Comparison of ENCODE assay signal across 22 cellular contexts in the genomic region with DNA sequence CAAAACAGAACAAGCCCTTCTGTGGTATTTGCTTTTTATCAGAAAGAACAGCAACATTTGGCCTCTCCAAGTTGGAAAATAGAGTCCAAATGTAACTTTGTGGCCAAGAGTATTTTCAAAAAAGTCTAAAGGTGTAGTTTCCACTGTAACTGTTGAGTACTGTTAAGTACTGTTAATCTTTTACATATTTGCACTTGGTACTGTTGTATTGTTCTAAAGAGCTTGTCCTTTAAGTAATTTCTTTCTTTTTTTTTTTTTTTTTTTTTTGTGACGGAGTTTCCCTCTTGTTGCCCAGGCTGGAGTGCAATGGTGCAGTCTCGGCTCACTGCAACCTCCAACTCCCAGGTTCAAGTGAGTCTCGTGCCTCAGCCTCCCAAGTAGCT. TPM values are rescaled to one million over a fixed set of nuclear protein-coding genes. Genes with fewer than 3 reads are reported as not detected.
A peak's percentile ranks its signal among the peaks of the same experiment; 100 is the strongest.
DNase-seq lines count a peak whose midpoint lies in the region; ATAC-seq, FAIRE-seq and TF ChIP-seq lines count a peak whose summit lies in the region.
"Had no signal": no experiment of that assay in that cellular context is flagged by ENCODE, and none has a peak within 500 bp of the region (broad histone marks: within the 10 kb centered on the region; RNA-seq: fewer than 3 reads in every experiment).

No MANE protein-coding gene starts in this region.

- in situ Hi-C loops in GM12878 (cut with MboI): no loop called here

- no peak for FAIRE-seq in GM12878 (lab: Jason Lieb, UNC)
- no peak for FAIRE-seq in GM12892 (lab: Jason Lieb, UNC)
- FAIRE-seq: A549, HTR-8/SVneo had no signal

- H3K36me3 ChIP-seq in GM12878 (ENCODE audit: control insufficient read depth in 2 of 2, insufficient read depth in 2 of 2, low read length in 1 of 2): peaks cover 8 to 11% of the 10 kb centered on the region in 2 experiments; a peak in 3 of 4 replicates
- H3K36me3 ChIP-seq in lower lobe of right lung: peaks cover 57% of the 10 kb centered on the region
- peaks cover 55% of the 10 kb centered on the region for H3K36me3 ChIP-seq in upper lobe of right lung

- H3K27ac ChIP-seq in right cardiac atrium (ENCODE audit: low read length): no peak overlapping the region
- no peak overlapping the region for H3K27ac ChIP-seq in GM12878 (ENCODE audit: control insufficient read depth, insufficient read depth)
- H3K27ac ChIP-seq in lower lobe of right lung: no peak overlapping the region
- no peak overlapping the region for H3K27ac ChIP-seq in upper lobe of right lung
- H3K27ac ChIP-seq: 22Rv1, A549, C4-2B, GM23248 had no signal

- ATAC-seq in Right ventricle myocardium superior (ENCODE audit: poor library complexity): peak; percentile 21
- no peak for ATAC-seq in right cardiac atrium
- no peak for ATAC-seq in GM12878
- ATAC-seq in lower lobe of right lung: peak; percentile 64 to 70
- peak; percentile 14 for ATAC-seq in upper lobe of right lung
- no peak for ATAC-seq in GM19463 (IDR thresholded peaks at IDR 0.05; ENCODE audit: unreplicated experiment)
- ATAC-seq: A549 had no signal

- H3K27me3 ChIP-seq in right cardiac atrium (ENCODE audit: control insufficient read depth, insufficient read depth) (no peaks in the 10 kb centered on the region), GM12878 (replicated peaks in 1 of 2; ENCODE audit: control insufficient read depth in 2 of 2, insufficient read depth in 2 of 2, low read length in 1 of 2) (no peaks in the 10 kb centered on the region), lower lobe of right lung (ENCODE audit: low read depth) (no peaks in the 10 kb centered on the region), upper lobe of right lung (no peaks in the 10 kb centered on the region)

- H3K4me1 ChIP-seq in right cardiac atrium (ENCODE audit: control insufficient read depth, insufficient read depth, low read length): no peaks in the 10 kb centered on the region
- H3K4me1 ChIP-seq in GM12878 (ENCODE audit: control insufficient read depth, insufficient read depth, low read length): no peaks in the 10 kb centered on the region
- no peaks in the 10 kb centered on the region for H3K4me1 ChIP-seq in lower lobe of right lung
- no peaks in the 10 kb centered on the region for H3K4me1 ChIP-seq in upper lobe of right lung
- H3K4me1 ChIP-seq: A549, HAP-1 had no signal

- TF ChIP-seq RAD21 in GM12878 (IDR thresholded peaks at IDR 0.05; ENCODE audit: insufficient read depth, low read depth, low read length): no peak

- RAD21 ChIA-PET in GM12878 (lab: Charles Lee; ENCODE audit: unreplicated experiment): no interaction called here

- SMC1A ChIA-PET in GM12878 (lab: Charles Lee; ENCODE audit: uncharacterized antibody, unreplicated experiment): interaction anchor here (3.7 kb wide), 1 partner anchor 20 kb away, joined by 24 read pairs; a partner anchor contains a TSS

- TF ChIP-seq POLR2A in GM12878 (IDR thresholded peaks at IDR 0.05; ENCODE audit: low read depth, low read length) (no peak), GM12892 (IDR thresholded peaks at IDR 0.05; ENCODE audit: low read depth, low read length) (no peak)

- H4K20me1 ChIP-seq in GM12878 (ENCODE audit: control insufficient read depth, insufficient read depth): no peaks in the 10 kb centered on the region

- CTCF ChIA-PET in GM12878 (lab: Yijun Ruan, JAX): no interaction called here

- POLR2A ChIA-PET in GM12878 (lab: Charles Lee): interaction anchor here (0.6 kb wide), 1 partner anchor 114 kb away, joined by 4 read pairs; no protein-coding TSS in a partner anchor

- H3K9me3 ChIP-seq in right cardiac atrium (ENCODE audit: control insufficient read depth, low read length): no peaks in the 10 kb centered on the region
- H3K9me3 ChIP-seq in GM12878 (replicated peaks; ENCODE audit: control insufficient read depth, insufficient read depth, low read length): peaks cover 4% of the 10 kb centered on the region; the same call in 1 of the 3 replicates
- no peaks in the 10 kb centered on the region for H3K9me3 ChIP-seq in lower lobe of right lung
- H3K9me3 ChIP-seq in upper lobe of right lung: no peaks in the 10 kb centered on the region
- H3K9me3 ChIP-seq: A549 had no signal

- no peak for TF ChIP-seq EP300 in GM12878 (IDR thresholded peaks at IDR 0.05; ENCODE audit: borderline replicate concordance in 1 of 2, control insufficient read depth in 1 of 2, low read depth in 2 of 2, low read length in 2 of 2)

- DNase-seq in Right ventricle myocardium superior: no peak
- DNase-seq in right cardiac atrium: no peak
- no peak for DNase-seq in GM12878 (ENCODE audit: low read depth, low spot score)
- no peak for DNase-seq in lower lobe of right lung
- no peak for DNase-seq in upper lobe of right lung
- no peak for DNase-seq in GM12892 (ENCODE audit: insufficient read length)
- DNase-seq: AML-193; CD4-positive, alpha-beta T cell; DMS153; DMS79; GDM1; GM23248; IMR-90 had no signal

- WGBS in right cardiac atrium: 79% methylated on average over 3 of the region's 3 CpGs
- WGBS in GM12878 (ENCODE audit: insufficient coverage, insufficient replicate concordance, low lambda C conversion rate, missing lambda C conversion rate): 43% methylated on average over 2 of the region's 3 CpGs

- H3K4me3 ChIP-seq in right cardiac atrium (ENCODE audit: low read length) (no peak overlapping the region), GM12878 (no peak overlapping the region), lower lobe of right lung (no peak overlapping the region), upper lobe of right lung (no peak overlapping the region)
- H3K4me3 ChIP-seq: A549, GM23248, HAP-1 had no signal

- no peak overlapping the region for H2AFZ ChIP-seq in GM12878 (ENCODE audit: control insufficient read depth, low read depth, low read length)
- H2AFZ ChIP-seq: GM23248 had no signal

- no peaks in the 10 kb centered on the region for H3K79me2 ChIP-seq in GM12878 (ENCODE audit: control insufficient read depth, insufficient read depth, low read length)

- TF ChIP-seq CTCF in GM12878 (IDR thresholded peaks at IDR 0.05 in 2 of 3, conservative IDR thresholded peaks at IDR 0.05 in 1 of 3; ENCODE audit: control insufficient read depth in 2 of 3, extremely low read depth in 1 of 3, insufficient read depth in 1 of 3, low read depth in 3 of 3, low read length in 3 of 3) (no peak), lower lobe of right lung (IDR thresholded peaks at IDR 0.05) (no peak), upper lobe of right lung (IDR thresholded peaks at IDR 0.05) (no peak)

- no peak overlapping the region for H3K9ac ChIP-seq in GM12878 (ENCODE audit: control insufficient read depth, insufficient read depth, low read length)
- H3K9ac ChIP-seq: GM23248 had no signal

- intact Hi-C loops in Right ventricle myocardium superior (cut with DNase I) (loop anchor here (10.0 kb wide), 1 partner anchor 375 kb away; no protein-coding TSS in a partner anchor), right cardiac atrium (cut with DNase I) (loop anchor here in 1 of 4 donors (10.0 kb wide), 1 partner anchor 115 kb away; no protein-coding TSS in a partner anchor), GM12878 (cut with micrococcal nuclease; ENCODE audit: unreplicated experiment) (no loop called here), lower lobe of right lung (cut with DNase I) (loop anchor here (10.0 kb wide), 1 partner anchor 125 kb away; no protein-coding TSS in a partner anchor), upper lobe of right lung (cut with DNase I) (no loop called here)

- TSS peak; percentile 54 for BruUV-seq in GM12878 (replicated peaks; lab: Mats Ljungman, UMichigan)

- H3K4me2 ChIP-seq in GM12878 (ENCODE audit: control insufficient read depth, insufficient read depth): no peak overlapping the region
- H3K4me2 ChIP-seq: A549 had no signal

RNA-seq across cellular contexts. Expression of a gene that starts 21.5 kb away (rescaled TPM):
- total RNA-seq in Right ventricle myocardium superior (148 TPM), right cardiac atrium (100 to 1,000 TPM in 1 of 4 donors, 10 to 100 TPM in 3; 71.8 to 116 (median 79.7) TPM), GM12878 (2014; rRNA removed) (6.8 and 7.6 TPM in 2 replicates), GM12878 (2014; rRNA removed; fragmentation: Illumina TruSeq; extraction: Trizol) (6.3 and 7.3 TPM in 2 replicates), GM12878 (2021) (6.5 and 7.9 TPM in 2 replicates), lower lobe of right lung (39.8 TPM), upper lobe of right lung (33.3 TPM)
- polyA plus RNA-seq in right cardiac atrium (40.5 TPM), GM12878 (2011; rRNA removed) (13.8 and 21.4 TPM in 2 replicates), GM12878 (2014; fragmentation: Illumina TruSeq; extraction: Trizol) (7.1 and 8.3 TPM in 2 replicates), GM12878 (2014; fragmentation: Nextera tagmentation; extraction: Ambion mirVana) (1 to 10 TPM; 6.8 to 8.3 TPM), GM12878 (2014; rRNA removed) (6.2 and 6.8 TPM in 2 replicates), GM12878 (2016; fragmentation: Nextera tagmentation; extraction: Ambion mirVana) (1 to 10 TPM; 4.6 to 4.8 TPM)
- 12.9 and 14.1 TPM in 2 replicates for total RNA-seq in GM12878 (2013; cell fraction: nucleolus; rRNA removed)
- 5.5 TPM for polyA plus RNA-seq in GM12878 (2011; ENCODE audit: low read depth)
- polyA plus RNA-seq in GM12878 (2011; cell fraction: cytosol; rRNA removed): 18.3 and 22.9 TPM in 2 replicates
- 7.1 and 8.0 TPM in 2 replicates for polyA plus RNA-seq in GM12878 (2011; cell fraction: nucleus; rRNA removed)
- 10.1 and 14.3 TPM in 2 replicates for polyA plus RNA-seq in GM12878 (2012)
- 30.4 and 47.6 TPM in 2 replicates for polyA minus RNA-seq in GM12878 (2011; rRNA and poly(A)+ RNA removed)
- 9.4 and 13.2 TPM in 2 replicates for polyA minus RNA-seq in GM12878 (2011; cell fraction: cytosol; rRNA and poly(A)+ RNA removed)
- polyA minus RNA-seq in GM12878 (2011; cell fraction: nucleus; rRNA and poly(A)+ RNA removed): 4.9 and 9.2 TPM in 2 replicates
- polyA plus RNA-seq in GM12892 (2012; ENCODE audit: missing spikeins): 9.7 TPM

RNA-seq across cellular contexts. Expression of a gene that starts 29.3 kb away (rescaled TPM):
- 0.89 TPM for total RNA-seq in Right ventricle myocardium superior
- under 1 TPM; 0.12 to 0.68 (median 0.32) TPM for total RNA-seq in right cardiac atrium
- polyA plus RNA-seq in right cardiac atrium: 0.09 TPM
- total RNA-seq in GM12878 (2013; cell fraction: nucleolus; rRNA removed): not detected in 2 replicates
- total RNA-seq in GM12878 (2014; rRNA removed): under 0.01 TPM in 1 of 2 replicates, not detected in the other
- total RNA-seq in GM12878 (2014; rRNA removed; fragmentation: Illumina TruSeq; extraction: Trizol): 0.04 TPM in 1 of 2 replicates, not detected in the other
- not detected in 2 replicates for total RNA-seq in GM12878 (2021)
- polyA plus RNA-seq in GM12878 (2011; ENCODE audit: low read depth): not detected
- 0.04 TPM in 1 of 2 replicates, not detected in the other for polyA plus RNA-seq in GM12878 (2011; rRNA removed)
- not detected in 2 replicates for polyA plus RNA-seq in GM12878 (2011; cell fraction: cytosol; rRNA removed)
- 0.01 TPM in 1 of 2 replicates, not detected in the other for polyA plus RNA-seq in GM12878 (2011; cell fraction: nucleus; rRNA removed)
- 0.03 and 0.04 TPM in 2 replicates for polyA plus RNA-seq in GM12878 (2012)
- polyA plus RNA-seq in GM12878 (2014; fragmentation: Illumina TruSeq; extraction: Trizol): 0.01 TPM in 1 of 2 replicates, not detected in the other
- under 1 TPM in 1 of 2 experiments, not detected in 1; under 0.01 TPM for polyA plus RNA-seq in GM12878 (2014; fragmentation: Nextera tagmentation; extraction: Ambion mirVana)
- not detected in 2 replicates for polyA plus RNA-seq in GM12878 (2014; rRNA removed)
- polyA plus RNA-seq in GM12878 (2016; fragmentation: Nextera tagmentation; extraction: Ambion mirVana): under 1 TPM in 1 of 2 experiments, not detected in 1; 0.04 TPM
- polyA minus RNA-seq in GM12878 (2011; rRNA and poly(A)+ RNA removed): under 0.01 TPM in 1 of 2 replicates, not detected in the other
- not detected in 2 replicates for polyA minus RNA-seq in GM12878 (2011; cell fraction: cytosol; rRNA and poly(A)+ RNA removed)
- polyA minus RNA-seq in GM12878 (2011; cell fraction: nucleus; rRNA and poly(A)+ RNA removed): not detected in 2 replicates
- total RNA-seq in lower lobe of right lung: 10.9 TPM
- 0.06 TPM for total RNA-seq in upper lobe of right lung
- 0.02 TPM for polyA plus RNA-seq in GM12892 (2012; ENCODE audit: missing spikeins)
- total RNA-seq: CD4-positive, alpha-beta T cell; GM23248; IMR-90 had no signal
- polyA plus RNA-seq: BJ, GM23248, IMR-90 had no signal

RNA-seq across cellular contexts. Expression of a gene that starts 31.4 kb away (rescaled TPM):
- total RNA-seq in Right ventricle myocardium superior (not detected), right cardiac atrium (not detected), GM12878 (2014; rRNA removed) (0.17 TPM in 1 of 2 replicates, not detected in the other), GM12878 (2014; rRNA removed; fragmentation: Illumina TruSeq; extraction: Trizol) (0.28 TPM in 1 of 2 replicates, not detected in the other), GM12878 (2021) (0.21 TPM in 1 of 2 replicates, not detected in the other), lower lobe of right lung (not detected), upper lobe of right lung (0.67 TPM)
- polyA plus RNA-seq in right cardiac atrium (not detected), GM12878 (2011; rRNA removed) (0.04 and 0.11 TPM in 2 replicates), GM12878 (2014; fragmentation: Illumina TruSeq; extraction: Trizol) (0.13 TPM in 1 of 2 replicates, not detected in the other), GM12878 (2014; fragmentation: Nextera tagmentation; extraction: Ambion mirVana) (under 1 TPM; 0.13 to 0.16 TPM), GM12878 (2014; rRNA removed) (0.12 and 0.37 TPM in 2 replicates), GM12878 (2016; fragmentation: Nextera tagmentation; extraction: Ambion mirVana) (under 1 TPM; 0.31 to 0.33 TPM)
- total RNA-seq in GM12878 (2013; cell fraction: nucleolus; rRNA removed): not detected in 2 replicates
- polyA plus RNA-seq in GM12878 (2011; ENCODE audit: low read depth): not detected
- polyA plus RNA-seq in GM12878 (2011; cell fraction: cytosol; rRNA removed): 0.07 and 0.12 TPM in 2 replicates
- 0.10 and 0.24 TPM in 2 replicates for polyA plus RNA-seq in GM12878 (2011; cell fraction: nucleus; rRNA removed)
- polyA plus RNA-seq in GM12878 (2012): not detected in 2 replicates
- not detected in 2 replicates for polyA minus RNA-seq in GM12878 (2011; rRNA and poly(A)+ RNA removed)
- polyA minus RNA-seq in GM12878 (2011; cell fraction: cytosol; rRNA and poly(A)+ RNA removed): not detected in 2 replicates
- not detected in 2 replicates for polyA minus RNA-seq in GM12878 (2011; cell fraction: nucleus; rRNA and poly(A)+ RNA removed)
- not detected for polyA plus RNA-seq in GM12892 (2012; ENCODE audit: missing spikeins)
- total RNA-seq: CD4-positive, alpha-beta T cell; Daoy; GM23248; H4; IMR-90 had no signal
- polyA plus RNA-seq: A549, BJ, GM23248, IMR-90 had no signal

RNA-seq across cellular contexts. Expression of a gene that starts 53.5 kb away (rescaled TPM):
- not detected for total RNA-seq in Right ventricle myocardium superior
- not detected for total RNA-seq in right cardiac atrium
- not detected for polyA plus RNA-seq in right cardiac atrium
- total RNA-seq in GM12878 (2013; cell fraction: nucleolus; rRNA removed): not detected in 2 replicates
- total RNA-seq in GM12878 (2014; rRNA removed): 0.05 TPM in 1 of 2 replicates, not detected in the other
- total RNA-seq in GM12878 (2014; rRNA removed; fragmentation: Illumina TruSeq; extraction: Trizol): not detected in 2 replicates
- total RNA-seq in GM12878 (2021): 0.08 TPM in 1 of 2 replicates, not detected in the other
- not detected for polyA plus RNA-seq in GM12878 (2011; ENCODE audit: low read depth)
- 0.01 TPM in 1 of 2 replicates, not detected in the other for polyA plus RNA-seq in GM12878 (2011; rRNA removed)
- polyA plus RNA-seq in GM12878 (2011; cell fraction: cytosol; rRNA removed): not detected in 2 replicates
- polyA plus RNA-seq in GM12878 (2011; cell fraction: nucleus; rRNA removed): 0.03 TPM in 1 of 2 replicates, not detected in the other
- not detected in 2 replicates for polyA plus RNA-seq in GM12878 (2012)
- not detected in 2 replicates for polyA plus RNA-seq in GM12878 (2014; fragmentation: Illumina TruSeq; extraction: Trizol)
- under 1 TPM; 0.02 to 0.11 TPM for polyA plus RNA-seq in GM12878 (2014; fragmentation: Nextera tagmentation; extraction: Ambion mirVana)
- 0.01 TPM in 1 of 2 replicates, not detected in the other for polyA plus RNA-seq in GM12878 (2014; rRNA removed)
- polyA plus RNA-seq in GM12878 (2016; fragmentation: Nextera tagmentation; extraction: Ambion mirVana): not detected
- not detected in 2 replicates for polyA minus RNA-seq in GM12878 (2011; rRNA and poly(A)+ RNA removed)
- not detected in 2 replicates for polyA minus RNA-seq in GM12878 (2011; cell fraction: cytosol; rRNA and poly(A)+ RNA removed)
- not detected in 2 replicates for polyA minus RNA-seq in GM12878 (2011; cell fraction: nucleus; rRNA and poly(A)+ RNA removed)
- total RNA-seq in lower lobe of right lung: not detected
- not detected for total RNA-seq in upper lobe of right lung
- not detected for polyA plus RNA-seq in GM12892 (2012; ENCODE audit: missing spikeins)
- total RNA-seq: CD4-positive, alpha-beta T cell; Daoy; GM23248; H4; IMR-90 had no signal
- polyA plus RNA-seq: BJ, GM23248, IMR-90 had no signal

Comparison
In these comparisons a context has a peak if more than half of its experiments do, and no peak if none do; other contexts are left out.
1. ATAC-seq: peak in Right ventricle myocardium superior (single experiment), lower lobe of right lung (2 of 2) and upper lobe of right lung (single experiment); none in right cardiac atrium (0 of 2), GM12878 (single experiment) and GM19463 (single experiment).
2. intact Hi-C loops: an anchor here in Right ventricle myocardium superior (10.0 kb wide) and lower lobe of right lung (10.0 kb wide); none called in GM12878 and upper lobe of right lung.